Comparison of ENCODE assay signal across 8 cellular contexts in genomic region chr4:80071643-80072606, GRCh38. TPM values are rescaled to one million over a fixed set of nuclear protein-coding genes. Genes with fewer than 3 reads are reported as not detected.
DNase-seq lines count a peak whose midpoint lies in the region; ATAC-seq, FAIRE-seq and TF ChIP-seq lines count a peak whose summit lies in the region.

No MANE protein-coding gene starts in this region.

- H3K4me2 ChIP-seq in A549, result peak overlapping the region; percentile 92
- H3K4me2 ChIP-seq in OCI-LY3 (ENCODE audit: low read length), result peak overlapping the region; percentile 98
- H3K4me2 ChIP-seq in osteoblast (ENCODE audit: insufficient read depth, low read length), result peak overlapping the region; percentile 89

- CTCF ChIA-PET in A549 (lab: Yijun Ruan, JAX), result no interaction called here

- no peak for TF ChIP-seq RAD21 in A549 (conservative IDR thresholded peaks at IDR 0.05 in 1 of 2, IDR thresholded peaks at IDR 0.05 in 1 of 2)

- peaks cover 67% of the 10 kb centered on the region for H3K36me3 Mint-ChIP-seq in activated T-helper 17 cell treated with anti-CD3 and anti-CD28 coated beads, Interleukin-2, amount 50 U/mL, for 72 hours (ENCODE audit: low read depth)

- no peaks in the 10 kb centered on the region for H4K20me1 ChIP-seq in OCI-LY3 (ENCODE audit: insufficient read depth, low read length)
- peaks cover 4% of the 10 kb centered on the region for H4K20me1 ChIP-seq in osteoblast (ENCODE audit: insufficient read depth, low read length)

- TF ChIP-seq CTCF in A549 (IDR thresholded peaks at IDR 0.05), result no peak
- TF ChIP-seq CTCF in OCI-LY3 (IDR thresholded peaks at IDR 0.05; ENCODE audit: low read depth, low read length), result 0 out of 2 replicates have a peak, but pooled peaks have one; percentile 8
- TF ChIP-seq CTCF in foreskin keratinocyte (conservative IDR thresholded peaks at IDR 0.05), result no peak
- TF ChIP-seq CTCF in osteoblast (IDR thresholded peaks at IDR 0.05; ENCODE audit: extremely low read depth, low read depth, low read length), result no peak

- H3K9ac ChIP-seq in OCI-LY3 (ENCODE audit: low read length), result peak overlapping the region; percentile 90

- no peaks in the 10 kb centered on the region for H3K9me3 Mint-ChIP-seq in activated T-helper 17 cell treated with anti-CD3 and anti-CD28 coated beads, Interleukin-2, amount 50 U/mL, for 72 hours

- H3K4me1 Mint-ChIP-seq in activated T-helper 17 cell treated with anti-CD3 and anti-CD28 coated beads, Interleukin-2, amount 50 U/mL, for 72 hours, result peaks cover 45% of the 10 kb centered on the region

- H3K4me3 Mint-ChIP-seq in activated T-helper 17 cell treated with anti-CD3 and anti-CD28 coated beads, Interleukin-2, amount 50 U/mL, for 72 hours, result peak overlapping the region; percentile 96

- peak in 1 of 2 experiments; percentile 7 for DNase-seq in A549 (ENCODE audit: low read depth in 1 of 2, low spot score in 1 of 2)
- DNase-seq in foreskin keratinocyte, result peak in 1 of 2 donors; percentile 30
- peak; percentile 32 for DNase-seq in osteoblast (ENCODE audit: insufficient read length, low spot score, missing footprints)
- DNase-seq in aorta, result peak; percentile 68 to 84

- POLR2A ChIA-PET in A549 (lab: Yijun Ruan, JAX), result no interaction called here

- H3K27me3 ChIP-seq in OCI-LY3 (ENCODE audit: low read depth, low read length) (peaks cover 3% of the 10 kb centered on the region; the same call in 1 of the 2 replicates), foreskin keratinocyte (no peaks in the 10 kb centered on the region), osteoblast (ENCODE audit: insufficient read depth, low read length) (no peaks in the 10 kb centered on the region), aorta (ENCODE audit: control insufficient read depth in 1 of 2, insufficient read depth in 2 of 2, low read length in 1 of 2) (no peaks in the 10 kb centered on the region)

- TF ChIP-seq EP300 in A549 (IDR thresholded peaks at IDR 0.05), result no peak

- H3K79me2 ChIP-seq in OCI-LY3 (ENCODE audit: low read length) (no peaks in the 10 kb centered on the region), osteoblast (ENCODE audit: insufficient read depth, low read length) (peaks cover 56% of the 10 kb centered on the region)

- H3K4me3 ChIP-seq in A549 (peak overlapping the region; percentile 71), OCI-LY3 (ENCODE audit: low read length) (peak overlapping the region; percentile 81), osteoblast (ENCODE audit: insufficient read depth, low read length) (peak overlapping the region; percentile 90), aorta (ENCODE audit: low read length in 2 of 2) (peak overlapping the region; percentile 69 to 83)

- H3K27ac ChIP-seq in A549 (peak overlapping the region; percentile 66 to 91), OCI-LY3 (ENCODE audit: low read length) (peak overlapping the region; percentile 88), foreskin keratinocyte (peak overlapping the region; percentile 61), osteoblast (ENCODE audit: low read depth, low read length) (peak overlapping the region; percentile 86), aorta (ENCODE audit: low read depth in 1 of 2, low read length in 2 of 2) (no peak overlapping the region)

- peaks cover 12% of the 10 kb centered on the region; the same call in 2 of the 3 replicates for H3K4me1 ChIP-seq in A549
- H3K4me1 ChIP-seq in OCI-LY3 (ENCODE audit: low read length), result peaks cover 64% of the 10 kb centered on the region
- H3K4me1 ChIP-seq in foreskin keratinocyte, result peaks cover 33% of the 10 kb centered on the region
- H3K4me1 ChIP-seq in osteoblast (ENCODE audit: insufficient read depth, low read length), result peaks cover 43% of the 10 kb centered on the region
- no peaks in the 10 kb centered on the region for H3K4me1 ChIP-seq in aorta (ENCODE audit: control insufficient read depth in 1 of 2, insufficient read depth in 2 of 2, low read length in 2 of 2)

- ATAC-seq in A549 (peak; percentile 65 to 69), GM18868 (IDR thresholded peaks at IDR 0.05; ENCODE audit: unreplicated experiment) (peak; percentile 28), HG03066 (IDR thresholded peaks at IDR 0.05; ENCODE audit: low read depth, unreplicated experiment) (peak; percentile 28), foreskin keratinocyte (peak; percentile 20), aorta (ENCODE audit: low FRiP score) (peak; percentile 68)
- peak; percentile 16 for ATAC-seq in activated T-helper 17 cell treated with anti-CD3 and anti-CD28 coated beads, Interleukin-2, amount 50 U/mL, for 72 hours (replicated peaks)

- H3K27ac Mint-ChIP-seq in activated T-helper 17 cell treated with anti-CD3 and anti-CD28 coated beads, Interleukin-2, amount 50 U/mL, for 72 hours, result peak overlapping the region; percentile 98

- H2AFZ ChIP-seq in OCI-LY3 (ENCODE audit: low read depth, low read length) (peak overlapping the region; percentile 95; the same call in 1 of the 2 replicates), osteoblast (ENCODE audit: low read length) (peak overlapping the region; percentile 82)

- intact Hi-C loops in aorta (cut with DNase I), result loop anchor here in 1 of 2 donors (5.0 to 10.0 kb wide), 2 partner anchors 110 to 1117 kb away; no protein-coding TSS in a partner anchor

- TF ChIP-seq POLR2A in A549 (IDR thresholded peaks at IDR 0.05; ENCODE audit: low read length), result no peak

- H3K9me3 ChIP-seq in A549 (no peaks in the 10 kb centered on the region), OCI-LY3 (ENCODE audit: insufficient read depth, low read length) (peaks cover 8% of the 10 kb centered on the region; the same call in 1 of the 2 replicates), osteoblast (ENCODE audit: low read depth, low read length) (no peaks in the 10 kb centered on the region), aorta (ENCODE audit: control insufficient read depth, low read length) (no peaks in the 10 kb centered on the region)

- H3K27me3 Mint-ChIP-seq in activated T-helper 17 cell treated with anti-CD3 and anti-CD28 coated beads, Interleukin-2, amount 50 U/mL, for 72 hours, result no peaks in the 10 kb centered on the region

- H3K36me3 ChIP-seq in OCI-LY3 (replicated peaks; ENCODE audit: low read depth, low read length) (peaks cover 19% of the 10 kb centered on the region), osteoblast (ENCODE audit: insufficient read depth, low read length) (peaks cover 23% of the 10 kb centered on the region), aorta (ENCODE audit: control insufficient read depth in 1 of 2, insufficient read depth in 2 of 2, low read length in 1 of 2) (no peaks in the 10 kb centered on the region)

- 23% methylated on average over 21 of the region's 41 CpGs for WGBS in A549 (ENCODE audit: missing lambda C conversion rate)
- WGBS in aorta, 2 donors, result 10 to 13% methylated on average over 39 to 41 of the region's 41 CpGs

- no peak for FAIRE-seq in A549 (lab: Jason Lieb, UNC)

TF ChIP-seq in A549, 52 proteins besides CTCF, POLR2A, EP300 and RAD21:
- TF ChIP-seq REST (IDR thresholded peaks at IDR 0.05), result no peak
- no peak for TF ChIP-seq RNF2 (IDR thresholded peaks at IDR 0.05; ENCODE audit: borderline replicate concordance, low read depth)
- no peak for TF ChIP-seq FOSL2 (IDR thresholded peaks at IDR 0.05)
- TF ChIP-seq FOSL2 (CRISPR knock-in tag; IDR thresholded peaks at IDR 0.05), result no peak

RNA-seq across cellular contexts. Expression of gene ANTXR2, which starts 1.1 kb away (rescaled TPM):
- polyA plus RNA-seq in A549 (2011; rRNA removed) (3.0 and 3.7 TPM in 2 replicates), A549 (2017; fragmentation: RNase III; extraction: RNeasy Plus Mini Kit Qiagen cat#74134 plus additional on column Dnase treatment) (1.8 to 2.3 TPM (median 2.0 TPM) in 3 replicates), foreskin keratinocyte (60.6 and 70.3 TPM in 2 replicates), aorta (10 to 100 TPM; 16.0 to 18.8 TPM)
- polyA plus RNA-seq in A549 (2012; cell fraction: cytosol; rRNA removed), result 0.16 and 0.17 TPM in 2 replicates
- polyA plus RNA-seq in A549 (2012; cell fraction: nucleus; rRNA removed), result 0.14 and 0.45 TPM in 2 replicates
- polyA minus RNA-seq in A549 (2011; rRNA and poly(A)+ RNA removed), result 0.95 and 1.1 TPM in 2 replicates
- total RNA-seq in activated T-helper 17 cell treated with anti-CD3 and anti-CD28 coated beads, Interleukin-2, amount 50 U/mL, for 72 hours, result 10 to 100 TPM; 27.4 to 52.5 TPM
- total RNA-seq in foreskin keratinocyte (161 and 169 TPM in 2 replicates), osteoblast (86.9 and 97.4 TPM in 2 replicates), aorta (10 to 100 TPM; 82.6 to 88.0 TPM)

Comparison
In these comparisons a context has a peak if more than half of its experiments do, and no peak if none do; other contexts are left out.
1. ATAC-seq: peak in every context shown above with its lines; median percentile 68 in aorta; 67 in A549; 28 in GM18868; 28 in HG03066; 20 in foreskin keratinocyte; 16 in activated T-helper 17 cell treated with anti-CD3 and anti-CD28 coated beads, Interleukin-2, amount 50 U/mL, for 72 hours.
2. H3K27ac ChIP-seq: peak in A549 (2 of 2), OCI-LY3 (single experiment), foreskin keratinocyte (single experiment) and osteoblast (single experiment); none in aorta (0 of 2).
3. Peak in every context shown above with its lines, with median percentiles within 50 percentile points of each other: H3K4me2 ChIP-seq and H3K4me3 ChIP-seq.